2 cellular contexts compared by ENCODE assay signal in genomic region chr19:49846408-49846807, GRCh38.
TF ChIP-seq lines count a peak whose summit lies in the region.

No MANE protein-coding gene starts in this region.

TF ChIP-seq in HepG2, 621 proteins besides CTCF, POLR2A, EP300 and RAD21:
- TF ChIP-seq ZNF574 (CRISPR knock-in tag; IDR thresholded peaks at IDR 0.05), result no peak
- TF ChIP-seq FOXO1 (CRISPR knock-in tag; IDR thresholded peaks at IDR 0.05), result no peak
- no peak for TF ChIP-seq NR2F2 (IDR thresholded peaks at IDR 0.05; ENCODE audit: borderline replicate concordance, low read depth)
- TF ChIP-seq ZNF720 (CRISPR knock-in tag; IDR thresholded peaks at IDR 0.05), result no peak
- TF ChIP-seq, protein P1, sequence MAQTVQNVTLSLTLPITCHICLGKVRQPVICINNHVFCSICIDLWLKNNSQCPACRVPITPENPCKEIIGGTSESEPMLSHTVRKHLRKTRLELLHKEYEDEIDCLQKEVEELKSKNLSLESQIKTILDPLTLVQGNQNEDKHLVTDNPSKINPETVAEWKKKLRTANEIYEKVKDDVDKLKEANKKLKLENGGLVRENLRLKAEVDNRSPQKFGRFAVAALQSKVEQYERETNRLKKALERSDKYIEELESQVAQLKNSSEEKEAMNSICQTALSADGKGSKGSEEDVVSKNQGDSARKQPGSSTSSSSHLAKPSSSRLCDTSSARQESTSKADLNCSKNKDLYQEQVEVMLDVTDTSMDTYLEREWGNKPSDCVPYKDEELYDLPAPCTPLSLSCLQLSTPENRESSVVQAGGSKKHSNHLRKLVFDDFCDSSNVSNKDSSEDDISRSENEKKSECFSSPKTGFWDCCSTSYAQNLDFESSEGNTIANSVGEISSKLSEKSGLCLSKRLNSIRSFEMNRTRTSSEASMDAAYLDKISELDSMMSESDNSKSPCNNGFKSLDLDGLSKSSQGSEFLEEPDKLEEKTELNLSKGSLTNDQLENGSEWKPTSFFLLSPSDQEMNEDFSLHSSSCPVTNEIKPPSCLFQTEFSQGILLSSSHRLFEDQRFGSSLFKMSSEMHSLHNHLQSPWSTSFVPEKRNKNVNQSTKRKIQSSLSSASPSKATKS (CRISPR knock-in tag; IDR thresholded peaks at IDR 0.05), result no peak
- no peak for TF ChIP-seq ZBED4 (CRISPR knock-in tag; IDR thresholded peaks at IDR 0.05; ENCODE audit: borderline replicate concordance)
- peak; percentile 78; the same call in 1 of the 2 replicates for TF ChIP-seq ZNF121 (CRISPR knock-in tag; IDR thresholded peaks at IDR 0.05)

TF ChIP-seq in SK-N-SH treated with all-trans-retinoic acid at 6 μM for 48 hours, 23 proteins besides CTCF, POLR2A, EP300 and RAD21:
- TF ChIP-seq ARNTL (CRISPR knock-in tag; IDR thresholded peaks at IDR 0.05; ENCODE audit: borderline replicate concordance, low read depth), result no peak
- TF ChIP-seq TCF4 (CRISPR knock-in tag; IDR thresholded peaks at IDR 0.05; ENCODE audit: borderline replicate concordance), result no peak
- no peak for TF ChIP-seq SNAI2 (CRISPR knock-in tag; IDR thresholded peaks at IDR 0.05)
- no peak for TF ChIP-seq OSR1 (CRISPR knock-in tag; IDR thresholded peaks at IDR 0.05)
- TF ChIP-seq, protein P2, sequence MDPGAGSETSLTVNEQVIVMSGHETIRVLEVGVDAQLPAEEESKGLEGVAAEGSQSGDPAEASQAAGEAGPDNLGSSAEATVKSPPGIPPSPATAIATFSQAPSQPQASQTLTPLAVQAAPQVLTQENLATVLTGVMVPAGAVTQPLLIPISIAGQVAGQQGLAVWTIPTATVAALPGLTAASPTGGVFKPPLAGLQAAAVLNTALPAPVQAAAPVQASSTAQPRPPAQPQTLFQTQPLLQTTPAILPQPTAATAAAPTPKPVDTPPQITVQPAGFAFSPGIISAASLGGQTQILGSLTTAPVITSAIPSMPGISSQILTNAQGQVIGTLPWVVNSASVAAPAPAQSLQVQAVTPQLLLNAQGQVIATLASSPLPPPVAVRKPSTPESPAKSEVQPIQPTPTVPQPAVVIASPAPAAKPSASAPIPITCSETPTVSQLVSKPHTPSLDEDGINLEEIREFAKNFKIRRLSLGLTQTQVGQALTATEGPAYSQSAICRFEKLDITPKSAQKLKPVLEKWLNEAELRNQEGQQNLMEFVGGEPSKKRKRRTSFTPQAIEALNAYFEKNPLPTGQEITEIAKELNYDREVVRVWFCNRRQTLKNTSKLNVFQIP (CRISPR knock-in tag; IDR thresholded peaks at IDR 0.05; ENCODE audit: borderline replicate concordance, low read depth), result no peak
- TF ChIP-seq ZNF70 (CRISPR knock-in tag; IDR thresholded peaks at IDR 0.05), result no peak
- TF ChIP-seq, protein P3, sequence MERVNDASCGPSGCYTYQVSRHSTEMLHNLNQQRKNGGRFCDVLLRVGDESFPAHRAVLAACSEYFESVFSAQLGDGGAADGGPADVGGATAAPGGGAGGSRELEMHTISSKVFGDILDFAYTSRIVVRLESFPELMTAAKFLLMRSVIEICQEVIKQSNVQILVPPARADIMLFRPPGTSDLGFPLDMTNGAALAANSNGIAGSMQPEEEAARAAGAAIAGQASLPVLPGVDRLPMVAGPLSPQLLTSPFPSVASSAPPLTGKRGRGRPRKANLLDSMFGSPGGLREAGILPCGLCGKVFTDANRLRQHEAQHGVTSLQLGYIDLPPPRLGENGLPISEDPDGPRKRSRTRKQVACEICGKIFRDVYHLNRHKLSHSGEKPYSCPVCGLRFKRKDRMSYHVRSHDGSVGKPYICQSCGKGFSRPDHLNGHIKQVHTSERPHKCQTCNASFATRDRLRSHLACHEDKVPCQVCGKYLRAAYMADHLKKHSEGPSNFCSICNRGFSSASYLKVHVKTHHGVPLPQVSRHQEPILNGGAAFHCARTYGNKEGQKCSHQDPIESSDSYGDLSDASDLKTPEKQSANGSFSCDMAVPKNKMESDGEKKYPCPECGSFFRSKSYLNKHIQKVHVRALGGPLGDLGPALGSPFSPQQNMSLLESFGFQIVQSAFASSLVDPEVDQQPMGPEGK (CRISPR knock-in tag; IDR thresholded peaks at IDR 0.05; ENCODE audit: borderline replicate concordance), result no peak
- TF ChIP-seq ZNF565 (CRISPR knock-in tag; conservative IDR thresholded peaks at IDR 0.05; ENCODE audit: low read depth), result no peak
- TF ChIP-seq TSHZ2 (CRISPR knock-in tag; IDR thresholded peaks at IDR 0.05), result no peak
